10 cellular contexts compared by ENCODE assay signal in genomic region chr1:2298685-2299673, GRCh38.
A peak's percentile ranks its signal among the peaks of the same experiment; 100 is the strongest.
DNase-seq lines count a peak whose midpoint lies in the region; ATAC-seq and TF ChIP-seq lines count a peak whose summit lies in the region.
"Had no signal": no experiment of that assay in that cellular context is flagged by ENCODE, and none has a peak within 500 bp of the region (broad histone marks: within the 10 kb centered on the region; RNA-seq: fewer than 3 reads in every experiment).

No MANE protein-coding gene starts in this region.

- peaks cover 0 to 15% (median 0%) of the 10 kb centered on the region in 5 donors for H3K36me3 Mint-ChIP-seq in naive thymus-derived CD4-positive, alpha-beta T cell

- intact Hi-C loops in Right ventricle myocardium inferior (cut with DNase I) (no loop called here), cardiac septum (cut with DNase I) (no loop called here), dorsolateral prefrontal cortex (cut with DNase I) (no loop called here), aorta (cut with DNase I) (loop anchor here in 1 of 2 donors (5.0 kb wide), 1 partner anchor 67 kb away; no protein-coding TSS in a partner anchor)
- intact Hi-C loops in naive thymus-derived CD4-positive, alpha-beta T cell (cut with micrococcal nuclease), result loop anchor here in 1 of 2 donors (10.0 kb wide), 1 partner anchor 226 kb away; the partner anchor contains the start of gene PANK4

- H3K9me3 ChIP-seq in naive thymus-derived CD4-positive, alpha-beta T cell (ENCODE audit: control insufficient read depth in 2 of 3, low read length in 3 of 3), result no peaks in the 10 kb centered on the region
- H3K9me3 ChIP-seq in aorta (ENCODE audit: control insufficient read depth, low read length), result no peaks in the 10 kb centered on the region

- no peak for DNase-seq in Right ventricle myocardium inferior (ENCODE audit: missing footprints)
- DNase-seq in cardiac septum (ENCODE audit: low spot score), result no peak
- no peak for DNase-seq in dorsolateral prefrontal cortex
- DNase-seq in naive thymus-derived CD4-positive, alpha-beta T cell, result no peak
- DNase-seq in aorta, result peak in 1 of 2 donors; percentile 76
- DNase-seq in activated gamma-delta T cell (lab: John Stamatoyannopoulos, UW), result no peak
- no peak for DNase-seq in NCI-H1417 treated with DMSO at 0.1 percent for 48 hours (lab: John Stamatoyannopoulos, UW)
- DNase-seq: NCI-H1105 had no signal

- no peaks in the 10 kb centered on the region for H3K9me3 Mint-ChIP-seq in naive thymus-derived CD4-positive, alpha-beta T cell

- H3K4me3 Mint-ChIP-seq in naive thymus-derived CD4-positive, alpha-beta T cell, result peak overlapping the region; percentile 36 to 87 (median 60)

- H3K4me1 Mint-ChIP-seq in naive thymus-derived CD4-positive, alpha-beta T cell, result peaks cover 22 to 92% (median 58%) of the 10 kb centered on the region in 7 donors

- peak overlapping the region in 5 of 59 donors; percentile 4 to 42 (median 18) for H3K4me3 ChIP-seq in dorsolateral prefrontal cortex
- peak overlapping the region; percentile 77 for H3K4me3 ChIP-seq in naive thymus-derived CD4-positive, alpha-beta T cell (ENCODE audit: low read length)
- H3K4me3 ChIP-seq in aorta (ENCODE audit: low read length in 2 of 2), result no peak overlapping the region

- POLR2A ChIA-PET in naive thymus-derived CD4-positive, alpha-beta T cell (lab: Charles Lee), result interaction anchor here (0.9 to 5.0 kb wide), 8 partner anchors 9 to 72 kb away, joined by 3 to 45 read pairs (median 4); no protein-coding TSS in a partner anchor

- no peaks in the 10 kb centered on the region for H3K27me3 Mint-ChIP-seq in naive thymus-derived CD4-positive, alpha-beta T cell

- CTCF ChIA-PET in naive thymus-derived CD4-positive, alpha-beta T cell (lab: Charles Lee), result interaction anchor here (0.9 to 1.8 kb wide), 4 partner anchors 13 to 68 kb away, joined by 3 to 4 read pairs (median 3); no protein-coding TSS in a partner anchor

- H3K4me1 ChIP-seq in naive thymus-derived CD4-positive, alpha-beta T cell (ENCODE audit: control insufficient read depth in 2 of 2, insufficient read depth in 2 of 2, low read length in 2 of 2), result peaks cover 41 to 73% of the 10 kb centered on the region in 2 donors
- H3K4me1 ChIP-seq in aorta (ENCODE audit: control insufficient read depth in 1 of 2, insufficient read depth in 2 of 2, low read length in 2 of 2), result no peaks in the 10 kb centered on the region

- peak overlapping the region; percentile 91 to 99 (median 99) for H3K27ac Mint-ChIP-seq in naive thymus-derived CD4-positive, alpha-beta T cell

- H3K27ac ChIP-seq in dorsolateral prefrontal cortex, result peak overlapping the region in 41 of 59 donors; percentile 6 to 96 (median 68)
- peak overlapping the region; percentile 98 for H3K27ac ChIP-seq in naive thymus-derived CD4-positive, alpha-beta T cell (ENCODE audit: low read depth, low read length)
- peak overlapping the region in 1 of 2 donors; percentile 2 for H3K27ac ChIP-seq in aorta (ENCODE audit: low read depth in 1 of 2, low read length in 2 of 2)
- H3K27ac ChIP-seq: C4-2B had no signal

- WGBS in aorta, 2 donors, result 34 to 36% methylated on average over 33 to 38 of the region's 38 CpGs

- H3K36me3 ChIP-seq in naive thymus-derived CD4-positive, alpha-beta T cell (ENCODE audit: control insufficient read depth in 2 of 3, insufficient read depth in 3 of 3, low read length in 3 of 3), result peaks cover 0 to 22% (median 8%) of the 10 kb centered on the region in 3 experiments
- H3K36me3 ChIP-seq in aorta (ENCODE audit: control insufficient read depth in 1 of 2, insufficient read depth in 2 of 2, low read length in 1 of 2), result no peaks in the 10 kb centered on the region

- H3K27me3 ChIP-seq in dorsolateral prefrontal cortex, result no peaks in the 10 kb centered on the region
- no peaks in the 10 kb centered on the region for H3K27me3 ChIP-seq in naive thymus-derived CD4-positive, alpha-beta T cell (ENCODE audit: control insufficient read depth in 2 of 2, insufficient read depth in 2 of 2, low read length in 2 of 2)
- no peaks in the 10 kb centered on the region for H3K27me3 ChIP-seq in aorta (ENCODE audit: control insufficient read depth in 1 of 2, insufficient read depth in 2 of 2, low read length in 1 of 2)

- ATAC-seq in Right ventricle myocardium inferior (peak; percentile 64), aorta (ENCODE audit: low FRiP score) (peak; percentile 3), GM21515 (IDR thresholded peaks at IDR 0.05; ENCODE audit: unreplicated experiment) (no peak)
- ATAC-seq in naive thymus-derived CD4-positive, alpha-beta T cell, result no peak

- no peak for TF ChIP-seq CTCF in dorsolateral prefrontal cortex (IDR thresholded peaks at IDR 0.05 in 54 of 56, conservative IDR thresholded peaks at IDR 0.05 in 2 of 56; ENCODE audit: low read depth in 1 of 56, partially characterized antibody in 56 of 56)

Comparison
In these comparisons a context has a peak if more than half of its experiments do, and no peak if none do; other contexts are left out.
1. ATAC-seq: peak in Right ventricle myocardium inferior (single experiment) and aorta (single experiment); none in naive thymus-derived CD4-positive, alpha-beta T cell (single experiment) and GM21515 (single experiment).